Comparison of ENCODE assay signal across 21 cellular contexts in the genomic region with DNA sequence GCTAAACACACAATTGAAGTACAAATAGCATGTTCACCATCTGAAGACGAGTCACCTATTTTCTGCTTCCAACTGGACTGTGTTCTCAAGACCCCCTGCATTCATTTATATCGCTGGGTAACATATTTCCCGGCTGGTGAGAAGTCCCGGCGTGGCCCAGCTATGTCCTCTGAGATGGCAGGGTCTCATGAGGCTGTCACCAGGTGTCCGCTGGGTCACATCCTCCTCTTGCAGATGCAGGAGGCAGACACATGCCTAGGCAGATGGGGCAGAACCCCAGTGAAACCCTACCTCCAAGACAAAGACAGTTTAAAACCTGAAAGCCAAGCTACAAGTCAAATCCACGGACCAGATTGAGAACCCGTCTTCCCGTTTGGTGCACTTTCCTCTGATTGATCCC.
"Had no signal": no experiment of that assay in that cellular context is flagged by ENCODE, and none has a peak within 500 bp of the region (broad histone marks: within the 10 kb centered on the region; RNA-seq: fewer than 3 reads in every experiment).

No MANE protein-coding gene starts in this region.

- H3K9ac ChIP-seq: KMS-11 had no signal

- H3K4me3 Mint-ChIP-seq: IgD-negative memory B cell had no signal

- H3K36me3 ChIP-seq: SJSA1 had no signal

- ATAC-seq: HepG2, K562 had no signal

- H3K4me1 Mint-ChIP-seq: IgD-negative memory B cell had no signal

- H3K4me2 ChIP-seq: KMS-11 had no signal

- H3K36me3 Mint-ChIP-seq: IgD-negative memory B cell had no signal

- H3K27ac ChIP-seq: KMS-11, SJSA1, SK-N-MC had no signal

- H3K4me3 ChIP-seq: K562, SJSA1, SK-N-MC had no signal

- H3K9me3 ChIP-seq: SJSA1 had no signal

- DNase-seq: Kasumi-1, MM.1S, NCI-H1092 treated with DMSO at 0.1 percent for 48 hours, NCI-H1436 treated with DMSO at 0.1 percent for 48 hours, NCI-H1694, NCI-H187 treated with DMSO at 0.1 percent for 48 hours, NCI-H2029 treated with DMSO at 0.1 percent for 48 hours, NCI-H2171 treated with DMSO at 0.1 percent for 48 hours, NCI-H510A, NCI-H524 treated with DMSO at 0.1 percent for 48 hours, NCI-H69, NCI-H774, Right ventricle myocardium superior, RPMI8226, SIG-M5 had no signal

- H3K27ac Mint-ChIP-seq: IgD-negative memory B cell had no signal

- H3K27me3 ChIP-seq: SJSA1 had no signal
